ENCODE assay signal across 8 cellular contexts in genomic region chr19:12995596-12996541, GRCh38. TPM values are rescaled to one million over a fixed set of nuclear protein-coding genes. Genes with fewer than 3 reads are reported as not detected.
A peak's percentile ranks its signal among the peaks of the same experiment; 100 is the strongest.
DNase-seq lines count a peak whose midpoint lies in the region; ATAC-seq and TF ChIP-seq lines count a peak whose summit lies in the region.

No MANE protein-coding gene starts in this region.

- no peak for TF ChIP-seq POLR2A in tibial nerve (IDR thresholded peaks at IDR 0.05)

- H3K27me3 Mint-ChIP-seq in CD8-positive, alpha-beta T cell (ENCODE audit: low read depth), result peaks cover 4% of the 10 kb centered on the region
- peaks cover 19% of the 10 kb centered on the region for H3K27me3 Mint-ChIP-seq in IgD-negative memory B cell

- no peaks in the 10 kb centered on the region for H3K36me3 ChIP-seq in CD8-positive, alpha-beta T cell (ENCODE audit: insufficient read depth, low read length)
- peaks cover 8% of the 10 kb centered on the region for H3K36me3 ChIP-seq in lower lobe of right lung
- H3K36me3 ChIP-seq in tibial nerve, result no peaks in the 10 kb centered on the region

- peak overlapping the region; percentile 33 for H3K4me3 ChIP-seq in CD8-positive, alpha-beta T cell (ENCODE audit: low read depth, low read length)
- H3K4me3 ChIP-seq in lower lobe of right lung (peak overlapping the region; percentile 83), tibial nerve (peak overlapping the region; percentile 57 to 80 (median 71))

- H3K27me3 ChIP-seq in CD8-positive, alpha-beta T cell (ENCODE audit: insufficient read depth, low read length), result no peaks in the 10 kb centered on the region
- no peaks in the 10 kb centered on the region for H3K27me3 ChIP-seq in lower lobe of right lung (ENCODE audit: low read depth)
- H3K27me3 ChIP-seq in tibial nerve, result no peaks in the 10 kb centered on the region

- H3K4me1 ChIP-seq in CD8-positive, alpha-beta T cell (ENCODE audit: insufficient read depth, low read length), result peaks cover 7% of the 10 kb centered on the region
- peaks cover 34% of the 10 kb centered on the region for H3K4me1 ChIP-seq in lower lobe of right lung
- H3K4me1 ChIP-seq in tibial nerve, result peaks cover 0 to 44% (median 13%) of the 10 kb centered on the region in 4 donors

- H3K36me3 Mint-ChIP-seq in CD8-positive, alpha-beta T cell, result peaks cover 6% of the 10 kb centered on the region
- peaks cover 2% of the 10 kb centered on the region for H3K36me3 Mint-ChIP-seq in IgD-negative memory B cell

- TF ChIP-seq CTCF in CD8-positive, alpha-beta T cell (IDR thresholded peaks at IDR 0.05), result no peak
- TF ChIP-seq CTCF in lower lobe of right lung (IDR thresholded peaks at IDR 0.05), result no peak
- TF ChIP-seq CTCF in tibial nerve (IDR thresholded peaks at IDR 0.05), result peak in 1 of 5 experiments; percentile 24

- POLR2A ChIA-PET in CD8-positive, alpha-beta T cell (lab: Charles Lee), result no interaction called here

- H3K9me3 Mint-ChIP-seq in CD8-positive, alpha-beta T cell, result no peaks in the 10 kb centered on the region
- H3K9me3 Mint-ChIP-seq in IgD-negative memory B cell, result no peaks in the 10 kb centered on the region

- peaks cover 8% of the 10 kb centered on the region for H3K4me1 Mint-ChIP-seq in CD8-positive, alpha-beta T cell (ENCODE audit: low read depth)
- peaks cover 0 to 5% (median 5%) of the 10 kb centered on the region in 3 donors for H3K4me1 Mint-ChIP-seq in IgD-negative memory B cell

- TF ChIP-seq EP300 in tibial nerve (IDR thresholded peaks at IDR 0.05), result peak in 1 of 2 donors; percentile 10

- intact Hi-C loops in CD8-positive, alpha-beta T cell (cut with DNase I, micrococcal nuclease), result no loop called here
- intact Hi-C loops in lower lobe of right lung (cut with DNase I), result no loop called here

- H3K4me3 Mint-ChIP-seq in CD8-positive, alpha-beta T cell, result peak overlapping the region; percentile 94
- H3K4me3 Mint-ChIP-seq in IgD-negative memory B cell, result peak overlapping the region in 3 of 4 donors; percentile 70 to 80 (median 79)

- H3K9me3 ChIP-seq in CD8-positive, alpha-beta T cell (ENCODE audit: low read length), result no peaks in the 10 kb centered on the region
- no peaks in the 10 kb centered on the region for H3K9me3 ChIP-seq in lower lobe of right lung
- no peaks in the 10 kb centered on the region for H3K9me3 ChIP-seq in tibial nerve

- CTCF ChIA-PET in CD8-positive, alpha-beta T cell (lab: Charles Lee), result interaction anchor here (1.7 kb wide), 1 partner anchor 19 kb away, joined by 5 read pairs; no protein-coding TSS in a partner anchor

- ATAC-seq in CD8-positive, alpha-beta T cell, result peak; percentile 45
- peak; percentile 36 to 41 for ATAC-seq in lower lobe of right lung

- no peak for DNase-seq in CD8-positive, alpha-beta T cell
- DNase-seq in caudate nucleus (lab: John Stamatoyannopoulos, UW) (peak in 11 of 61 donors; percentile 17 to 55 (median 42)), lower lobe of right lung (no peak), tibial nerve (ENCODE audit: low spot score in 2 of 2) (peak in 1 of 2 donors; percentile 24), NCI-H146 treated with DMSO at 0.1 percent for 48 hours (lab: John Stamatoyannopoulos, UW; ENCODE audit: unreplicated experiment) (no peak), HK-2 (ENCODE audit: unreplicated experiment) (no peak), UCSD-AML1 (lab: John Stamatoyannopoulos, UW; ENCODE audit: unreplicated experiment) (no peak)

- no peak overlapping the region for H3K27ac Mint-ChIP-seq in CD8-positive, alpha-beta T cell
- no peak overlapping the region for H3K27ac Mint-ChIP-seq in IgD-negative memory B cell

- WGBS in tibial nerve, 2 donors, result 0 to 1% methylated on average over 40 to 61 of the region's 138 CpGs

- H3K27ac ChIP-seq in CD8-positive, alpha-beta T cell (ENCODE audit: low read depth, low read length), result no peak overlapping the region
- H3K27ac ChIP-seq in caudate nucleus (ENCODE audit: low read depth, low read length), result peak overlapping the region; percentile 90
- peak overlapping the region; percentile 89 for H3K27ac ChIP-seq in lower lobe of right lung
- H3K27ac ChIP-seq in tibial nerve, result peak overlapping the region; percentile 77 to 93 (median 84)

RNA-seq across cellular contexts. Expression of gene NFIX, which starts 0.6 kb away (rescaled TPM):
- 1 to 10 TPM; 2.5 to 5.0 TPM for total RNA-seq in CD8-positive, alpha-beta T cell
- polyA plus RNA-seq in IgD-negative memory B cell, result 0.09 TPM
- 146 TPM for total RNA-seq in lower lobe of right lung
- 10 to 100 TPM; 39.8 to 55.8 (median 48.2) TPM for total RNA-seq in tibial nerve

RNA-seq across cellular contexts. Expression of gene DAND5, which starts 26.5 kb away (rescaled TPM):
- not detected for total RNA-seq in CD8-positive, alpha-beta T cell
- not detected for polyA plus RNA-seq in IgD-negative memory B cell
- total RNA-seq in lower lobe of right lung (0.32 TPM), tibial nerve (not detected)

RNA-seq across cellular contexts. Expression of gene GADD45GIP1, which starts 38.8 kb away (rescaled TPM):
- 10 to 100 TPM; 13.2 to 14.4 TPM for total RNA-seq in CD8-positive, alpha-beta T cell
- 84.1 TPM for polyA plus RNA-seq in IgD-negative memory B cell
- total RNA-seq in lower lobe of right lung, result 14.8 TPM
- 10 to 100 TPM; 41.4 to 68.8 (median 53.5) TPM for total RNA-seq in tibial nerve

RNA-seq across cellular contexts. Expression of gene RAD23A, which starts 50.2 kb away (rescaled TPM):
- 10 to 100 TPM; 86.3 to 90.8 TPM for total RNA-seq in CD8-positive, alpha-beta T cell
- polyA plus RNA-seq in IgD-negative memory B cell, result 132 TPM
- 93.3 TPM for total RNA-seq in lower lobe of right lung
- total RNA-seq in tibial nerve, result 100 to 1,000 TPM in 3 of 4 donors, 10 to 100 TPM in 1; 89.2 to 111 (median 108) TPM

RNA-seq across cellular contexts. Expression of gene CALR, which starts 57.5 kb away (rescaled TPM):
- total RNA-seq in CD8-positive, alpha-beta T cell, result 100 to 1,000 TPM; 618 to 650 TPM
- 158 TPM for polyA plus RNA-seq in IgD-negative memory B cell
- total RNA-seq in lower lobe of right lung, result 872 TPM
- 100 to 1,000 TPM; 173 to 398 (median 313) TPM for total RNA-seq in tibial nerve

Comparison
In these comparisons a context has a peak if more than half of its experiments do, and no peak if none do; other contexts are left out.
1. H3K4me3 ChIP-seq: peak in every context shown above with its lines; median percentile 83 in lower lobe of right lung; 71 in tibial nerve; 33 in CD8-positive, alpha-beta T cell.
2. RNA of gene NFIX, which starts 0.6 kb away (total RNA-seq): 146 TPM in lower lobe of right lung (single experiment) and 39.8 to 55.8 TPM in tibial nerve; 2.5 to 5.0 TPM in CD8-positive, alpha-beta T cell; every median in the first group is over 4 times any median in the second.